8 cellular contexts compared by ENCODE assay signal in the genomic region with DNA sequence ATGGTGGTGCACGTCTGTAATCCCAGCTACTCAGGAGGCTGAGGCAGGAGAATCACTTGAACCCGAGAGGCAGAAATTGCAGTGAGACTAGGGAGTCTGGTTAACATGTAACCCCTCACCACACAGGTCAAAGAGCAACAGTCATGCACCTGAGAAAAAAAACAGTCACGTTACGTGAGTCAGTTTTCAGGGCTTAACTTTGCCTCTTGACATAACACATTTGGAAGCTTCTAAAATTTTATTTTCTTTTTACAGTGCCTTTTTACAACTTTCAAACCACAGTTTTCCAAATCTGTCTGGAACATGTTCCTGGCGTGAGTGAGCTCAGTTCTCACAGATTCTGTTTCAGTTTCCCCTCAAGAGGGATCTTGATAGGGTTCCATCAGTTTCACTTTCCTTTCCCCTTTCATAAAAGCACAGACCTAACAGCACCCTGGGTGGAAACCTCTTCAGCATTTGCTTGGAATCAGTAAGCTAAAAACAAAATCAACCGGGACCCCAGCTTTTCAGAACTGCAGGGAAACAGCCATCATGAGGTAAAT. TPM values are rescaled to one million over a fixed set of nuclear protein-coding genes. Genes with fewer than 3 reads are reported as not detected.
DNase-seq lines count a peak whose midpoint lies in the region; ATAC-seq, FAIRE-seq and TF ChIP-seq lines count a peak whose summit lies in the region.

No MANE protein-coding gene starts in this region.

- H3K4me1 Mint-ChIP-seq in activated T-cell treated with anti-CD3 and anti-CD28 coated beads, Interleukin-2, amount 50 U/mL, for 4 hours (ENCODE audit: low read depth) = peaks cover 91% of the 10 kb centered on the region

- H2AK5ac ChIP-seq in mesendoderm (ENCODE audit: low read length) = no peak overlapping the region

- H2BK5ac ChIP-seq in mesendoderm (ENCODE audit: low read length) = no peak overlapping the region

- H3K4me1 ChIP-seq in mesendoderm (ENCODE audit: control insufficient read depth, low read depth, low read length) = peaks cover 24% of the 10 kb centered on the region
- peaks cover 5 to 57% (median 18%) of the 10 kb centered on the region in 4 donors for H3K4me1 ChIP-seq in transverse colon

- no peaks in the 10 kb centered on the region for H3K9me3 ChIP-seq in transverse colon

- peaks cover 5% of the 10 kb centered on the region for H3K36me3 Mint-ChIP-seq in activated T-cell treated with anti-CD3 and anti-CD28 coated beads, Interleukin-2, amount 50 U/mL, for 4 hours (ENCODE audit: insufficient read depth)

- no peaks in the 10 kb centered on the region for H3K27me3 Mint-ChIP-seq in activated T-cell treated with anti-CD3 and anti-CD28 coated beads, Interleukin-2, amount 50 U/mL, for 4 hours (ENCODE audit: low read depth)

- peak overlapping the region; percentile 43 for H2BK15ac ChIP-seq in mesendoderm (replicated peaks; ENCODE audit: low read depth)

- no peaks in the 10 kb centered on the region for H3K79me2 ChIP-seq in mesendoderm (ENCODE audit: control insufficient read depth, insufficient read depth, low read length)

- WGBS in mesendoderm (ENCODE audit: extremely low coverage, insufficient coverage, low lambda C conversion rate) = no CpG with 5 or more reads among the region's 6 CpGs
- WGBS in transverse colon (ENCODE audit: low coverage in 1 of 2), 2 donors = 3 to 23% methylated on average over 6 of the region's 6 CpGs

- no peak overlapping the region for H3K23ac ChIP-seq in mesendoderm (ENCODE audit: low read length)

- H3K56ac ChIP-seq in mesendoderm (ENCODE audit: low read length) = peak overlapping the region; percentile 25

- DNase-seq in activated T-cell treated with anti-CD3 and anti-CD28 coated beads, Interleukin-2, amount 50 U/mL, for 4 hours = peak; percentile 11
- DNase-seq in activated T-cell treated with anti-CD3 and anti-CD28 coated beads for 4 hours = no peak
- peak; percentile 67 for DNase-seq in RCC 7860 (ENCODE audit: low spot score)
- DNase-seq in coronary artery (ENCODE audit: low spot score) = no peak
- DNase-seq in mesendoderm = no peak
- no peak for DNase-seq in transverse colon
- DNase-seq in NCI-H1092 treated with DMSO at 0.1 percent for 48 hours (lab: John Stamatoyannopoulos, UW) = no peak

- H3K27ac ChIP-seq in coronary artery = peak overlapping the region; percentile 60 to 82
- H3K27ac ChIP-seq in mesendoderm (ENCODE audit: low read depth, low read length) = peak overlapping the region; percentile 62
- H3K27ac ChIP-seq in transverse colon = peak overlapping the region; percentile 75 to 86 (median 82)

- H4K8ac ChIP-seq in mesendoderm (ENCODE audit: low read depth, low read length) = no peak overlapping the region

- ATAC-seq in activated T-cell treated with anti-CD3 and anti-CD28 coated beads, Interleukin-2, amount 50 U/mL, for 4 hours = peak; percentile 55 to 60
- peak; percentile 35 for ATAC-seq in HG02970 (IDR thresholded peaks at IDR 0.05; ENCODE audit: low FRiP score, unreplicated experiment)

- peak overlapping the region; percentile 79 for H3K4me3 Mint-ChIP-seq in activated T-cell treated with anti-CD3 and anti-CD28 coated beads, Interleukin-2, amount 50 U/mL, for 4 hours

- no peak for TF ChIP-seq POLR2A in transverse colon (IDR thresholded peaks at IDR 0.05)

- H3K4ac ChIP-seq in mesendoderm (ENCODE audit: low read depth, low read length) = peak overlapping the region; percentile 90

- no peak for TF ChIP-seq EP300 in transverse colon (IDR thresholded peaks at IDR 0.05; ENCODE audit: low read depth)

- H3K4me2 ChIP-seq in mesendoderm (ENCODE audit: low read length) = no peak overlapping the region

- H3K27me3 ChIP-seq in mesendoderm (ENCODE audit: insufficient read depth, low read length, poor library complexity) (no peaks in the 10 kb centered on the region), transverse colon (no peaks in the 10 kb centered on the region)

- H3K36me3 ChIP-seq in mesendoderm (ENCODE audit: control insufficient read depth, insufficient read depth, low read length) (no peaks in the 10 kb centered on the region), transverse colon (no peaks in the 10 kb centered on the region)

- in situ Hi-C loops in transverse colon (cut with MboI; ENCODE audit: low pct_ligation_motif_present in 1 of 4, low pct_unique_long_range_greater_than_20kb in 1 of 4, low sequenced_read_pairs in 3 of 4) = no loop called here

- no peak for TF ChIP-seq CTCF in coronary artery (IDR thresholded peaks at IDR 0.05)
- no peak for TF ChIP-seq CTCF in transverse colon (IDR thresholded peaks at IDR 0.05)

- H3K79me1 ChIP-seq in mesendoderm (ENCODE audit: low read length) = no peaks in the 10 kb centered on the region

- H3K9ac ChIP-seq in mesendoderm (ENCODE audit: low read length) = no peak overlapping the region

- no peaks in the 10 kb centered on the region for H3K9me3 Mint-ChIP-seq in activated T-cell treated with anti-CD3 and anti-CD28 coated beads, Interleukin-2, amount 50 U/mL, for 4 hours

- peak; percentile 79 for FAIRE-seq in RCC 7860 (lab: Jason Lieb, UNC)

- H3K18ac ChIP-seq in mesendoderm (ENCODE audit: low read length) = peak overlapping the region; percentile 99

- intact Hi-C loops in transverse colon (cut with DNase I; ENCODE audit: low total_unique reads) = no loop called here

- peak overlapping the region; percentile 65 for H3K4me3 ChIP-seq in coronary artery
- H3K4me3 ChIP-seq in mesendoderm (ENCODE audit: low read length) = no peak overlapping the region
- peak overlapping the region in 3 of 4 donors; percentile 21 to 48 (median 31) for H3K4me3 ChIP-seq in transverse colon

- peak overlapping the region; percentile 96 for H2BK120ac ChIP-seq in mesendoderm (ENCODE audit: low read depth, low read length)

- H4K5ac ChIP-seq in mesendoderm (ENCODE audit: low read length) = no peak overlapping the region

RNA-seq across cellular contexts. Expression of gene IFIT3, which starts 4.4 kb away (rescaled TPM):
- total RNA-seq in activated T-cell treated with anti-CD3 and anti-CD28 coated beads, Interleukin-2, amount 50 U/mL, for 4 hours = 1 to 10 TPM; 2.1 to 3.9 (median 3.4) TPM
- 5.0 TPM for polyA plus RNA-seq in mesendoderm (2013, experiment 1 of 2)
- polyA plus RNA-seq in mesendoderm (2013, experiment 2 of 2) = 4.9 TPM
- total RNA-seq in transverse colon = 1 to 10 TPM in 2 of 4 donors, under 1 TPM in 1, not detected in 1; 0.20 to 7.8 (median 5.1) TPM

RNA-seq across cellular contexts. Expression of gene IFIT2, which starts 30.3 kb away (rescaled TPM):
- 1 to 10 TPM in 2 of 3 donors, under 1 TPM in 1; 0.87 to 1.7 (median 1.5) TPM for total RNA-seq in activated T-cell treated with anti-CD3 and anti-CD28 coated beads, Interleukin-2, amount 50 U/mL, for 4 hours
- polyA plus RNA-seq in mesendoderm (2013, experiment 1 of 2) = 2.3 TPM
- polyA plus RNA-seq in mesendoderm (2013, experiment 2 of 2) = 2.3 TPM
- total RNA-seq in transverse colon = 1 to 10 TPM in 2 of 4 donors, under 1 TPM in 2; 0.20 to 7.0 (median 2.3) TPM

RNA-seq across cellular contexts. Expression of gene IFIT1B, which starts 45.7 kb away (rescaled TPM):
- not detected for total RNA-seq in activated T-cell treated with anti-CD3 and anti-CD28 coated beads, Interleukin-2, amount 50 U/mL, for 4 hours
- not detected for polyA plus RNA-seq in mesendoderm (2013, experiment 1 of 2)
- polyA plus RNA-seq in mesendoderm (2013, experiment 2 of 2) = 0.03 TPM
- total RNA-seq in transverse colon = not detected

Comparison
In these comparisons a context has a peak if more than half of its experiments do, and no peak if none do; other contexts are left out.
1. DNase-seq: peak in activated T-cell treated with anti-CD3 and anti-CD28 coated beads, Interleukin-2, amount 50 U/mL, for 4 hours (single experiment) and RCC 7860 (single experiment); none in activated T-cell treated with anti-CD3 and anti-CD28 coated beads for 4 hours (single experiment), coronary artery (single experiment), mesendoderm (single experiment), transverse colon (single experiment) and NCI-H1092 treated with DMSO at 0.1 percent for 48 hours (single experiment).
2. Peak in every context shown above with its lines, with median percentiles within 50 percentile points of each other: H3K27ac ChIP-seq.